16 cellular contexts compared by ENCODE assay signal in the genomic region with DNA sequence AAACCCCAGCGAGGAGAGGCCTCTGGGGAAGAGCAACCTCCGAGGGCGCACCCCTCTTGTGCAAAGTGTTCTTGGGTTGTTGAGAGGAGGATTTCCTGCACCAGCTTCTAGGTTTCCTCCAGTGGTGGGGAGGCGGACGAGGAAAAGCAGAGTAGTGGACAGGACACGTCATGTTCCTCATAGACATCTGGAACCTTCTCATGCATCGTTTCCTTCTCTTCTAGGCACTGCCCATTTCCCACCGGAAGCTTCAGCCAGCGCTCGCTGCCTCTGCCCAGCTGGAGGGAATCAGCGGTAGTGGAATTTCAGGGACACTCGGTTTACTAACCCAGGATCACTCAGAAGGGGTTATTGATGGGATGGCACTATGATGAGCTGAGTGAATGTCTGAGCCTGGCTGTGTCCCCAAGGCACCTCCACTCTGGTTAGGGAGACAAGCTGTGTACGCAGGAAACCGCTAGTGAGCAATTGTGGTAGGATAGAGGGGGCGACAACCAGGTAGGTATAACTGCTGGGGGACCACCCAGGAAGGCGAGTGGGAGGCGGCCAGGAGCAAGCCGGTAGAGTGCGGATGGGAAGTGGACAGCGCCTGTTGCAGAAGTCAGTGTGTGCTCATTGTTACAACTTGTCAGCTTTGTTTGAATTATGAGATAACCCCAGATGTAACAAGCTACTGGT. TPM values are rescaled to one million over a fixed set of nuclear protein-coding genes. Genes with fewer than 3 reads are reported as not detected.
"Had no signal": no experiment of that assay in that cellular context is flagged by ENCODE, and none has a peak within 500 bp of the region (broad histone marks: within the 10 kb centered on the region; RNA-seq: fewer than 3 reads in every experiment).

No MANE protein-coding gene starts in this region.

- H3K4me3 ChIP-seq: ovary, skin epidermis, thyroid gland had no signal

- H3K36me3 ChIP-seq: brain microvascular endothelial cell, esophagus muscularis mucosa, left ventricle myocardium inferior, ovary, thyroid gland had no signal

- H3K4me3 Mint-ChIP-seq: activated naive CD8-positive, alpha-beta T cell treated with anti-CD3 and anti-CD28 coated beads for 36 hours; activated T-cell treated with anti-CD3 and anti-CD28 coated beads, Interleukin-2, amount 50 U/mL, for 4 hours; dendritic cell treated with granulocyte-macrophage colony-stimulating factor and Interleukin-4, amounts not matched to agents 40 ng/mL and 50 ng/mL, for 4 days had no signal

- ATAC-seq: activated T-cell treated with anti-CD3 and anti-CD28 coated beads, Interleukin-2, amount 50 U/mL, for 4 hours had no signal

- H3K9me3 Mint-ChIP-seq: activated naive CD8-positive, alpha-beta T cell treated with anti-CD3 and anti-CD28 coated beads for 36 hours; activated T-cell treated with anti-CD3 and anti-CD28 coated beads, Interleukin-2, amount 50 U/mL, for 4 hours; dendritic cell treated with granulocyte-macrophage colony-stimulating factor and Interleukin-4, amounts not matched to agents 40 ng/mL and 50 ng/mL, for 4 days had no signal

- H3K9me3 ChIP-seq: esophagus muscularis mucosa, left ventricle myocardium inferior, ovary, thyroid gland had no signal

- H3K27ac Mint-ChIP-seq: activated naive CD8-positive, alpha-beta T cell treated with anti-CD3 and anti-CD28 coated beads for 36 hours; dendritic cell treated with granulocyte-macrophage colony-stimulating factor and Interleukin-4, amounts not matched to agents 40 ng/mL and 50 ng/mL, for 4 days had no signal

- H3K27me3 ChIP-seq: ovary, thyroid gland had no signal

- H3K36me3 Mint-ChIP-seq: activated naive CD8-positive, alpha-beta T cell treated with anti-CD3 and anti-CD28 coated beads for 36 hours had no signal

- H3K27ac ChIP-seq: brain microvascular endothelial cell, esophagus muscularis mucosa, left ventricle myocardium inferior, ovary, skin epidermis, thyroid gland had no signal

- DNase-seq: activated CD4-positive, alpha-beta T cell treated with anti-CD3 and anti-CD28 coated beads, Interleukin-2, amount 50 U/mL, for 48 hours; activated CD4-positive, CD25-positive, alpha-beta regulatory T cell treated with anti-CD3 and anti-CD28 coated beads, Interleukin-2, amount 50 U/mL, for 72 hours; activated gamma-delta T cell; activated naive CD8-positive, alpha-beta T cell treated with anti-CD3 and anti-CD28 coated beads for 36 hours; activated T-cell treated with anti-CD3 and anti-CD28 coated beads, Interleukin-2, amount 50 U/mL, for 4 hours; brain microvascular endothelial cell; glutamatergic neuron; left ventricle myocardium inferior; mesenchymal stem cell; ovary; T-helper 2 cell; thyroid gland had no signal

RNA-seq across cellular contexts. Expression of a gene that starts 1.0 kb away (rescaled TPM):
- total RNA-seq: activated naive CD8-positive, alpha-beta T cell treated with anti-CD3 and anti-CD28 coated beads for 36 hours had no signal
- polyA plus RNA-seq: neural cell had no signal
